In genomic region chr5:172807766-172808311, GRCh38 we compare ENCODE assay signal across 9 cellular contexts. TPM values are rescaled to one million over a fixed set of nuclear protein-coding genes. Genes with fewer than 3 reads are reported as not detected.
DNase-seq lines count a peak whose midpoint lies in the region; TF ChIP-seq lines count a peak whose summit lies in the region.
"Had no signal": no experiment of that assay in that cellular context is flagged by ENCODE, and none has a peak within 500 bp of the region (broad histone marks: within the 10 kb centered on the region; RNA-seq: fewer than 3 reads in every experiment).

No MANE protein-coding gene starts in this region.

- peaks cover 0 to 7% of the 10 kb centered on the region in 2 donors for H3K4me1 ChIP-seq in ascending aorta

- H3K4me1 Mint-ChIP-seq in activated naive CD4-positive, alpha-beta T cell treated with anti-CD3 and anti-CD28 coated beads, Interleukin-2, amount 10 ng/mL, durations not matched to agents 7 days and 5 days: peaks cover 16% of the 10 kb centered on the region
- peaks cover 10% of the 10 kb centered on the region for H3K4me1 Mint-ChIP-seq in mesothelial cell of epicardium
- H3K4me1 Mint-ChIP-seq in type B pancreatic cell (ENCODE audit: unreplicated experiment): peaks cover 9% of the 10 kb centered on the region

- no peaks in the 10 kb centered on the region for H3K36me3 ChIP-seq in ascending aorta

- TF ChIP-seq CTCF in ascending aorta (IDR thresholded peaks at IDR 0.05) (no peak), mesothelial cell of epicardium (IDR thresholded peaks at IDR 0.05; ENCODE audit: unreplicated experiment) (no peak), type B pancreatic cell (conservative IDR thresholded peaks at IDR 0.05) (no peak)

- peak overlapping the region; percentile 50 to 59 for H3K27ac ChIP-seq in ascending aorta

- H3K4me3 ChIP-seq in ascending aorta: peak overlapping the region; percentile 35 to 55

- intact Hi-C loops in ascending aorta (cut with DNase I): loop anchor here (2.0 kb wide), 1 partner anchor 47 kb away; no protein-coding TSS in a partner anchor

- CTCF ChIA-PET in activated naive CD4-positive, alpha-beta T cell treated with anti-CD3 and anti-CD28 coated beads, Interleukin-2, amount 10 ng/mL, durations not matched to agents 7 days and 5 days (lab: Charles Lee): interaction anchor here (0.6 to 1.3 kb wide), 6 partner anchors 9 to 125 kb away, joined by 3 to 6 read pairs (median 3); no protein-coding TSS in a partner anchor

- H3K4me3 Mint-ChIP-seq in activated naive CD4-positive, alpha-beta T cell treated with anti-CD3 and anti-CD28 coated beads, Interleukin-2, amount 10 ng/mL, durations not matched to agents 7 days and 5 days: peak overlapping the region; percentile 67
- H3K4me3 Mint-ChIP-seq in mesothelial cell of epicardium: no peak overlapping the region
- peak overlapping the region; percentile 51 for H3K4me3 Mint-ChIP-seq in type B pancreatic cell

- H3K9me3 ChIP-seq in ascending aorta: peaks cover 0 to 3% of the 10 kb centered on the region in 2 donors

- H3K27ac Mint-ChIP-seq in activated naive CD4-positive, alpha-beta T cell treated with anti-CD3 and anti-CD28 coated beads, Interleukin-2, amount 10 ng/mL, durations not matched to agents 7 days and 5 days: peak overlapping the region; percentile 89
- H3K27ac Mint-ChIP-seq in mesothelial cell of epicardium (peak overlapping the region; percentile 89), type B pancreatic cell (peak overlapping the region; percentile 96)

- DNase-seq in activated naive CD4-positive, alpha-beta T cell treated with anti-CD3 and anti-CD28 coated beads, Interleukin-2, amount 10 ng/mL, durations not matched to agents 7 days and 5 days: no peak
- DNase-seq in activated naive CD4-positive, alpha-beta T cell treated with Interleukin-2 at 50 U/mL for 16 hours: no peak
- DNase-seq in ascending aorta (ENCODE audit: low spot score in 2 of 2) (peak in 1 of 2 donors; percentile 57), mesothelial cell of epicardium (ENCODE audit: low spot score in 2 of 2, unreplicated experiment in 2 of 2) (no peak), type B pancreatic cell (ENCODE audit: extremely low spot score, unreplicated experiment) (no peak), activated gamma-delta T cell treated with Interleukin-2 at 50 U/mL for 16 hours (no peak), GF-D8 (lab: John Stamatoyannopoulos, UW) (no peak), NCI-H2029 treated with DMSO at 0.1 percent for 48 hours (lab: John Stamatoyannopoulos, UW) (no peak)
- DNase-seq: NCI-H524 had no signal

- H3K27me3 ChIP-seq in ascending aorta: no peaks in the 10 kb centered on the region

- peaks cover 2% of the 10 kb centered on the region for H3K9me3 Mint-ChIP-seq in activated naive CD4-positive, alpha-beta T cell treated with anti-CD3 and anti-CD28 coated beads, Interleukin-2, amount 10 ng/mL, durations not matched to agents 7 days and 5 days
- H3K9me3 Mint-ChIP-seq in mesothelial cell of epicardium (peaks cover 10% of the 10 kb centered on the region), type B pancreatic cell (peaks cover 4% of the 10 kb centered on the region)

- peaks cover 3% of the 10 kb centered on the region for H3K27me3 Mint-ChIP-seq in activated naive CD4-positive, alpha-beta T cell treated with anti-CD3 and anti-CD28 coated beads, Interleukin-2, amount 10 ng/mL, durations not matched to agents 7 days and 5 days
- no peaks in the 10 kb centered on the region for H3K27me3 Mint-ChIP-seq in mesothelial cell of epicardium (ENCODE audit: low read depth)
- no peaks in the 10 kb centered on the region for H3K27me3 Mint-ChIP-seq in type B pancreatic cell

- H3K36me3 Mint-ChIP-seq in activated naive CD4-positive, alpha-beta T cell treated with anti-CD3 and anti-CD28 coated beads, Interleukin-2, amount 10 ng/mL, durations not matched to agents 7 days and 5 days: no peaks in the 10 kb centered on the region
- H3K36me3 Mint-ChIP-seq in mesothelial cell of epicardium (peaks cover 2% of the 10 kb centered on the region), type B pancreatic cell (peaks cover 5% of the 10 kb centered on the region)

RNA-seq across cellular contexts. Expression of gene ERGIC1, which starts 26.2 kb away (rescaled TPM):
- total RNA-seq in ascending aorta (184 TPM), mesothelial cell of epicardium (107 to 110 TPM (median 109 TPM) in 3 replicates), type B pancreatic cell (ENCODE audit: low replicate concordance) (85.2 and 105 TPM in 2 replicates)

RNA-seq across cellular contexts. Expression of gene DUSP1, which starts 36.8 kb away (rescaled TPM):
- total RNA-seq in ascending aorta (3,919 TPM), mesothelial cell of epicardium (116 to 126 TPM (median 120 TPM) in 3 replicates), type B pancreatic cell (ENCODE audit: low replicate concordance) (50.9 and 163 TPM in 2 replicates)

Comparison
In these comparisons a context has a peak if more than half of its experiments do, and no peak if none do; other contexts are left out.
1. RNA of gene DUSP1, which starts 36.8 kb away (total RNA-seq): 3,919 TPM in ascending aorta (single experiment); 116 to 126 TPM in mesothelial cell of epicardium and 50.9 to 163 TPM in type B pancreatic cell; every median in the first group is over 10 times any median in the second.
2. Peak in every context shown above with its lines, with median percentiles within 50 percentile points of each other: H3K27ac Mint-ChIP-seq.